ENCODE assay signal across 8 cellular contexts in genomic region chr6:17703256-17703694, GRCh38. TPM values are rescaled to one million over a fixed set of nuclear protein-coding genes. Genes with fewer than 3 reads are reported as not detected.
DNase-seq lines count a peak whose midpoint lies in the region; ATAC-seq and TF ChIP-seq lines count a peak whose summit lies in the region.

No MANE protein-coding gene starts in this region.

- no peaks in the 10 kb centered on the region for H3K36me3 ChIP-seq in CD8-positive, alpha-beta T cell (ENCODE audit: insufficient read depth, low read length)

- peaks cover 59% of the 10 kb centered on the region for H3K4me1 Mint-ChIP-seq in CD8-positive, alpha-beta T cell (ENCODE audit: low read depth)
- H3K4me1 Mint-ChIP-seq in activated CD8-positive, alpha-beta T cell treated with anti-CD3 and anti-CD28 coated beads, Interleukin-2, amount 10 ng/mL, durations not matched to agents 7 days and 5 days (ENCODE audit: low read depth): peaks cover 49% of the 10 kb centered on the region

- peaks cover 41% of the 10 kb centered on the region for H3K4me1 ChIP-seq in CD8-positive, alpha-beta T cell (ENCODE audit: insufficient read depth, low read length)

- intact Hi-C loops in CD8-positive, alpha-beta T cell (cut with DNase I, micrococcal nuclease): loop anchor here (2.0 to 10.0 kb wide), 8 partner anchors 14 to 1578 kb away; partner anchors contain the start of genes ATXN1 (in 1 of the 2) and MYLIP (in 1 of the 2)

- no peak for TF ChIP-seq CTCF in CD8-positive, alpha-beta T cell (IDR thresholded peaks at IDR 0.05)

- POLR2A ChIA-PET in CD8-positive, alpha-beta T cell (lab: Charles Lee): interaction anchor here (1.8 kb wide), 1 partner anchor 102 kb away, joined by 10 read pairs; no protein-coding TSS in a partner anchor
- POLR2A ChIA-PET in activated CD8-positive, alpha-beta T cell treated with anti-CD3 and anti-CD28 coated beads, Interleukin-2, amount 10 ng/mL, durations not matched to agents 7 days and 5 days (lab: Charles Lee): interaction anchor here (0.6 to 2.8 kb wide), 4 partner anchors 12 to 549 kb away, joined by 3 to 20 read pairs (median 8); partner anchors contain the start of gene FAM8A1

- H3K9me3 ChIP-seq in CD8-positive, alpha-beta T cell (ENCODE audit: low read length): no peaks in the 10 kb centered on the region

- no peaks in the 10 kb centered on the region for H3K27me3 Mint-ChIP-seq in CD8-positive, alpha-beta T cell (ENCODE audit: low read depth)
- no peaks in the 10 kb centered on the region for H3K27me3 Mint-ChIP-seq in activated CD8-positive, alpha-beta T cell treated with anti-CD3 and anti-CD28 coated beads, Interleukin-2, amount 10 ng/mL, durations not matched to agents 7 days and 5 days (ENCODE audit: low read depth)

- H3K27me3 ChIP-seq in CD8-positive, alpha-beta T cell (ENCODE audit: insufficient read depth, low read length): no peaks in the 10 kb centered on the region

- H3K36me3 Mint-ChIP-seq in CD8-positive, alpha-beta T cell: peaks cover 5% of the 10 kb centered on the region
- peaks cover 23% of the 10 kb centered on the region for H3K36me3 Mint-ChIP-seq in activated CD8-positive, alpha-beta T cell treated with anti-CD3 and anti-CD28 coated beads, Interleukin-2, amount 10 ng/mL, durations not matched to agents 7 days and 5 days (ENCODE audit: low read depth)

- CTCF ChIA-PET in CD8-positive, alpha-beta T cell (lab: Charles Lee): interaction anchor here (0.6 to 3.7 kb wide), 10 partner anchors 12 to 520 kb away, joined by 3 to 33 read pairs (median 3); partner anchors contain the start of gene FAM8A1
- CTCF ChIA-PET in activated CD8-positive, alpha-beta T cell treated with anti-CD3 and anti-CD28 coated beads, Interleukin-2, amount 10 ng/mL, durations not matched to agents 7 days and 5 days (lab: Charles Lee): interaction anchor here (3.2 to 4.6 kb wide), 3 partner anchors 12 to 101 kb away, joined by 17 to 47 read pairs (median 33); no protein-coding TSS in a partner anchor

- no peak overlapping the region for H3K4me3 ChIP-seq in CD8-positive, alpha-beta T cell (ENCODE audit: low read depth, low read length)
- H3K4me3 ChIP-seq in Jurkat, Clone E6-1 (ENCODE audit: low read length): no peak overlapping the region

- no peak for ATAC-seq in CD8-positive, alpha-beta T cell
- ATAC-seq in activated CD8-positive, alpha-beta T cell treated with anti-CD3 and anti-CD28 coated beads, Interleukin-2, amount 10 ng/mL, durations not matched to agents 7 days and 5 days: no peak
- ATAC-seq in GM21447 (IDR thresholded peaks at IDR 0.05; ENCODE audit: unreplicated experiment) (no peak), GM18867 (IDR thresholded peaks at IDR 0.05; ENCODE audit: unreplicated experiment) (no peak), HG03045 (IDR thresholded peaks at IDR 0.05; ENCODE audit: unreplicated experiment) (no peak)

- no peak for DNase-seq in CD8-positive, alpha-beta T cell
- DNase-seq in Jurkat, Clone E6-1 (ENCODE audit: low read depth, low spot score): peak; percentile 20
- DNase-seq in activated CD8-positive, alpha-beta T cell treated with anti-CD3 and anti-CD28 coated beads, Interleukin-2, amount 10 ng/mL, durations not matched to agents 7 days and 5 days: peak; percentile 25
- DNase-seq in kidney tubule cell (ENCODE audit: low spot score) (peak; percentile 78), NCI-H2196 (lab: John Stamatoyannopoulos, UW; ENCODE audit: unreplicated experiment) (no peak)

- peak overlapping the region; percentile 78 for H3K4me3 Mint-ChIP-seq in CD8-positive, alpha-beta T cell
- H3K4me3 Mint-ChIP-seq in activated CD8-positive, alpha-beta T cell treated with anti-CD3 and anti-CD28 coated beads, Interleukin-2, amount 10 ng/mL, durations not matched to agents 7 days and 5 days: peak overlapping the region; percentile 78

- no peaks in the 10 kb centered on the region for H3K9me3 Mint-ChIP-seq in CD8-positive, alpha-beta T cell
- no peaks in the 10 kb centered on the region for H3K9me3 Mint-ChIP-seq in activated CD8-positive, alpha-beta T cell treated with anti-CD3 and anti-CD28 coated beads, Interleukin-2, amount 10 ng/mL, durations not matched to agents 7 days and 5 days (ENCODE audit: insufficient read depth)

- H3K27ac Mint-ChIP-seq in CD8-positive, alpha-beta T cell: peak overlapping the region; percentile 47
- H3K27ac Mint-ChIP-seq in activated CD8-positive, alpha-beta T cell treated with anti-CD3 and anti-CD28 coated beads, Interleukin-2, amount 10 ng/mL, durations not matched to agents 7 days and 5 days: peak overlapping the region; percentile 96

- no peak overlapping the region for H3K27ac ChIP-seq in CD8-positive, alpha-beta T cell (ENCODE audit: low read depth, low read length)

RNA-seq across cellular contexts. Expression of gene NUP153, which starts 3.5 kb away (rescaled TPM):
- 10 to 100 TPM; 76.4 to 77.7 TPM for total RNA-seq in CD8-positive, alpha-beta T cell
- polyA plus RNA-seq in Jurkat, Clone E6-1 (2012; ENCODE audit: insufficient read depth, insufficient read length): 37.8 TPM
- total RNA-seq in activated CD8-positive, alpha-beta T cell treated with anti-CD3 and anti-CD28 coated beads, Interleukin-2, amount 10 ng/mL, durations not matched to agents 7 days and 5 days: 10 to 100 TPM; 72.2 to 73.6 TPM

Comparison
In these comparisons a context has a peak if more than half of its experiments do, and no peak if none do; other contexts are left out.
1. DNase-seq: peak in Jurkat, Clone E6-1 (single experiment), activated CD8-positive, alpha-beta T cell treated with anti-CD3 and anti-CD28 coated beads, Interleukin-2, amount 10 ng/mL, durations not matched to agents 7 days and 5 days (single experiment) and kidney tubule cell (single experiment); none in CD8-positive, alpha-beta T cell (0 of 7) and NCI-H2196 (single experiment).